Comparison of ENCODE assay signal across 1 cellular context in genomic region chr16:64364894-64365293, GRCh38.
TF ChIP-seq lines count a peak whose summit lies in the region.

No MANE protein-coding gene starts in this region.

TF ChIP-seq in IMR-90, 13 proteins besides CTCF, POLR2A, EP300 and RAD21 (continued from another document):
- TF ChIP-seq USF2 (IDR thresholded peaks at IDR 0.05; ENCODE audit: low read depth, low read length) (no peak), RFX5 (IDR thresholded peaks at IDR 0.05; ENCODE audit: low read depth, low read length) (no peak), RCOR1 (IDR thresholded peaks at IDR 0.05; ENCODE audit: insufficient replicate concordance, low read length) (no peak), MXI1 (IDR thresholded peaks at IDR 0.05; ENCODE audit: borderline replicate concordance, low read depth, low read length) (no peak), FOS (IDR thresholded peaks at IDR 0.05; ENCODE audit: low read depth, low read length) (no peak), BHLHE40 (IDR thresholded peaks at IDR 0.05; ENCODE audit: low read depth, low read length) (no peak)
